In the genomic region with DNA sequence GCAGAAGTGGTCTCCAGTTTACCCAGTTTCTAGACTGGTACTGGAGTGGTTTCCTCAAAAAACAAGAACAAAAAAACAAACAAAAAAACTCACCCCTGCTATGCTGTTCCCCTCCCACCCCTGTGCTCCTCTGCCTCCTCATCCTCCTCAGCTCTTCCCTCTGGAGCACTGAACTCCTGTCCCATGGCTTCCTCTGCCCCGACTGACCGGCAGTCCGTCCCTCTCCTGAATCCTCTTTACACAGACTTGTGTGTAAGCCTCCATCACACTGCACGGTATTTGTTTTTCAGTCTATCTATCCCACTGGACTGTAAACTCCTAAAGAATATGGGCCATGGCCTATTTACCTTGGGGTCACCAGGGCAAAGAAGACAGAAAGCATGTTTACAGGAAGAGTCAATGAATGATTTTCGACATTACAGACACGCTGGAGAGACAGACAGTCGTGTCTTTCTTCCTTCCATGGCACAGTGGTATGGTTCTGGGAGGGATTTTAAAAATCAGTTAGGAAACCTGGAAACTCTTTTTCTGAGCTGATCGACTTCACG, we compare ENCODE assay signal across 1 cellular context.
TF ChIP-seq lines count a peak whose summit lies in the region.

No MANE protein-coding gene starts in this region.

TF ChIP-seq in HepG2, 621 proteins besides CTCF, POLR2A, EP300 and RAD21 (continued from another document):
- no peak for TF ChIP-seq TCF12 (IDR thresholded peaks at IDR 0.05)
- TF ChIP-seq TCF12 (CRISPR knock-in tag; IDR thresholded peaks at IDR 0.05): no peak
- TF ChIP-seq NCOR1 (IDR thresholded peaks at IDR 0.05; ENCODE audit: borderline replicate concordance, low read length): 0 out of 2 replicates have a peak, but pooled peaks have one; percentile 17
- peak; percentile 94 for TF ChIP-seq FOXA3 (CRISPR knock-in tag; IDR thresholded peaks at IDR 0.05)
- TF ChIP-seq MXI1 (IDR thresholded peaks at IDR 0.05; ENCODE audit: borderline replicate concordance, low read depth, low read length): 0 out of 3 replicates have a peak, but pooled peaks have one; percentile 17
- TF ChIP-seq ETV5 (CRISPR knock-in tag; IDR thresholded peaks at IDR 0.05; ENCODE audit: borderline replicate concordance): peak; percentile 36; the same call in 1 of the 2 replicates
- no peak for TF ChIP-seq PRMT3 (CRISPR knock-in tag; IDR thresholded peaks at IDR 0.05; ENCODE audit: borderline replicate concordance, low read depth)
- TF ChIP-seq, protein P1, sequence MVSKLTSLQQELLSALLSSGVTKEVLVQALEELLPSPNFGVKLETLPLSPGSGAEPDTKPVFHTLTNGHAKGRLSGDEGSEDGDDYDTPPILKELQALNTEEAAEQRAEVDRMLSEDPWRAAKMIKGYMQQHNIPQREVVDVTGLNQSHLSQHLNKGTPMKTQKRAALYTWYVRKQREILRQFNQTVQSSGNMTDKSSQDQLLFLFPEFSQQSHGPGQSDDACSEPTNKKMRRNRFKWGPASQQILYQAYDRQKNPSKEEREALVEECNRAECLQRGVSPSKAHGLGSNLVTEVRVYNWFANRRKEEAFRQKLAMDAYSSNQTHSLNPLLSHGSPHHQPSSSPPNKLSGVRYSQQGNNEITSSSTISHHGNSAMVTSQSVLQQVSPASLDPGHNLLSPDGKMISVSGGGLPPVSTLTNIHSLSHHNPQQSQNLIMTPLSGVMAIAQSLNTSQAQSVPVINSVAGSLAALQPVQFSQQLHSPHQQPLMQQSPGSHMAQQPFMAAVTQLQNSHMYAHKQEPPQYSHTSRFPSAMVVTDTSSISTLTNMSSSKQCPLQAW (CRISPR knock-in tag; IDR thresholded peaks at IDR 0.05): 0 out of 2 replicates have a peak, but pooled peaks have one; percentile 53
- no peak for TF ChIP-seq MTA1 (CRISPR knock-in tag; IDR thresholded peaks at IDR 0.05; ENCODE audit: borderline replicate concordance)
- TF ChIP-seq, protein P2, sequence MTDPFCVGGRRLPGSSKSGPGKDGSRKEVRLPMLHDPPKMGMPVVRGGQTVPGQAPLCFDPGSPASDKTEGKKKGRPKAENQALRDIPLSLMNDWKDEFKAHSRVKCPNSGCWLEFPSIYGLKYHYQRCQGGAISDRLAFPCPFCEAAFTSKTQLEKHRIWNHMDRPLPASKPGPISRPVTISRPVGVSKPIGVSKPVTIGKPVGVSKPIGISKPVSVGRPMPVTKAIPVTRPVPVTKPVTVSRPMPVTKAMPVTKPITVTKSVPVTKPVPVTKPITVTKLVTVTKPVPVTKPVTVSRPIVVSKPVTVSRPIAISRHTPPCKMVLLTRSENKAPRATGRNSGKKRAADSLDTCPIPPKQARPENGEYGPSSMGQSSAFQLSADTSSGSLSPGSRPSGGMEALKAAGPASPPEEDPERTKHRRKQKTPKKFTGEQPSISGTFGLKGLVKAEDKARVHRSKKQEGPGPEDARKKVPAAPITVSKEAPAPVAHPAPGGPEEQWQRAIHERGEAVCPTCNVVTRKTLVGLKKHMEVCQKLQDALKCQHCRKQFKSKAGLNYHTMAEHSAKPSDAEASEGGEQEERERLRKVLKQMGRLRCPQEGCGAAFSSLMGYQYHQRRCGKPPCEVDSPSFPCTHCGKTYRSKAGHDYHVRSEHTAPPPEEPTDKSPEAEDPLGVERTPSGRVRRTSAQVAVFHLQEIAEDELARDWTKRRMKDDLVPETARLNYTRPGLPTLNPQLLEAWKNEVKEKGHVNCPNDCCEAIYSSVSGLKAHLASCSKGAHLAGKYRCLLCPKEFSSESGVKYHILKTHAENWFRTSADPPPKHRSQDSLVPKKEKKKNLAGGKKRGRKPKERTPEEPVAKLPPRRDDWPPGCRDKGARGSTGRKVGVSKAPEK (CRISPR knock-in tag; IDR thresholded peaks at IDR 0.05; ENCODE audit: borderline replicate concordance): 0 out of 2 replicates have a peak, but pooled peaks have one; percentile 26
- peak; percentile 88 for TF ChIP-seq BCL6 (CRISPR knock-in tag; IDR thresholded peaks at IDR 0.05)
- TF ChIP-seq, protein P3, sequence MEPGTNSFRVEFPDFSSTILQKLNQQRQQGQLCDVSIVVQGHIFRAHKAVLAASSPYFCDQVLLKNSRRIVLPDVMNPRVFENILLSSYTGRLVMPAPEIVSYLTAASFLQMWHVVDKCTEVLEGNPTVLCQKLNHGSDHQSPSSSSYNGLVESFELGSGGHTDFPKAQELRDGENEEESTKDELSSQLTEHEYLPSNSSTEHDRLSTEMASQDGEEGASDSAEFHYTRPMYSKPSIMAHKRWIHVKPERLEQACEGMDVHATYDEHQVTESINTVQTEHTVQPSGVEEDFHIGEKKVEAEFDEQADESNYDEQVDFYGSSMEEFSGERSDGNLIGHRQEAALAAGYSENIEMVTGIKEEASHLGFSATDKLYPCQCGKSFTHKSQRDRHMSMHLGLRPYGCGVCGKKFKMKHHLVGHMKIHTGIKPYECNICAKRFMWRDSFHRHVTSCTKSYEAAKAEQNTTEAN (CRISPR knock-in tag; conservative IDR thresholded peaks at IDR 0.05): peak; percentile 71; the same call in 1 of the 2 replicates
- TF ChIP-seq, protein P4, sequence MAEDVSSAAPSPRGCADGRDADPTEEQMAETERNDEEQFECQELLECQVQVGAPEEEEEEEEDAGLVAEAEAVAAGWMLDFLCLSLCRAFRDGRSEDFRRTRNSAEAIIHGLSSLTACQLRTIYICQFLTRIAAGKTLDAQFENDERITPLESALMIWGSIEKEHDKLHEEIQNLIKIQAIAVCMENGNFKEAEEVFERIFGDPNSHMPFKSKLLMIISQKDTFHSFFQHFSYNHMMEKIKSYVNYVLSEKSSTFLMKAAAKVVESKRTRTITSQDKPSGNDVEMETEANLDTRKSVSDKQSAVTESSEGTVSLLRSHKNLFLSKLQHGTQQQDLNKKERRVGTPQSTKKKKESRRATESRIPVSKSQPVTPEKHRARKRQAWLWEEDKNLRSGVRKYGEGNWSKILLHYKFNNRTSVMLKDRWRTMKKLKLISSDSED (CRISPR knock-in tag; IDR thresholded peaks at IDR 0.05): no peak
- TF ChIP-seq, protein P5, sequence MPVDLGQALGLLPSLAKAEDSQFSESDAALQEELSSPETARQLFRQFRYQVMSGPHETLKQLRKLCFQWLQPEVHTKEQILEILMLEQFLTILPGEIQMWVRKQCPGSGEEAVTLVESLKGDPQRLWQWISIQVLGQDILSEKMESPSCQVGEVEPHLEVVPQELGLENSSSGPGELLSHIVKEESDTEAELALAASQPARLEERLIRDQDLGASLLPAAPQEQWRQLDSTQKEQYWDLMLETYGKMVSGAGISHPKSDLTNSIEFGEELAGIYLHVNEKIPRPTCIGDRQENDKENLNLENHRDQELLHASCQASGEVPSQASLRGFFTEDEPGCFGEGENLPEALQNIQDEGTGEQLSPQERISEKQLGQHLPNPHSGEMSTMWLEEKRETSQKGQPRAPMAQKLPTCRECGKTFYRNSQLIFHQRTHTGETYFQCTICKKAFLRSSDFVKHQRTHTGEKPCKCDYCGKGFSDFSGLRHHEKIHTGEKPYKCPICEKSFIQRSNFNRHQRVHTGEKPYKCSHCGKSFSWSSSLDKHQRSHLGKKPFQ (CRISPR knock-in tag; IDR thresholded peaks at IDR 0.05; ENCODE audit: insufficient replicate concordance): no peak
- TF ChIP-seq, protein P6, sequence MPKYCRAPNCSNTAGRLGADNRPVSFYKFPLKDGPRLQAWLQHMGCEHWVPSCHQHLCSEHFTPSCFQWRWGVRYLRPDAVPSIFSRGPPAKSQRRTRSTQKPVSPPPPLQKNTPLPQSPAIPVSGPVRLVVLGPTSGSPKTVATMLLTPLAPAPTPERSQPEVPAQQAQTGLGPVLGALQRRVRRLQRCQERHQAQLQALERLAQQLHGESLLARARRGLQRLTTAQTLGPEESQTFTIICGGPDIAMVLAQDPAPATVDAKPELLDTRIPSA (CRISPR knock-in tag; IDR thresholded peaks at IDR 0.05; ENCODE audit: borderline replicate concordance): no peak
- TF ChIP-seq SMAD3 (CRISPR knock-in tag; IDR thresholded peaks at IDR 0.05): no peak
- TF ChIP-seq, protein P7, sequence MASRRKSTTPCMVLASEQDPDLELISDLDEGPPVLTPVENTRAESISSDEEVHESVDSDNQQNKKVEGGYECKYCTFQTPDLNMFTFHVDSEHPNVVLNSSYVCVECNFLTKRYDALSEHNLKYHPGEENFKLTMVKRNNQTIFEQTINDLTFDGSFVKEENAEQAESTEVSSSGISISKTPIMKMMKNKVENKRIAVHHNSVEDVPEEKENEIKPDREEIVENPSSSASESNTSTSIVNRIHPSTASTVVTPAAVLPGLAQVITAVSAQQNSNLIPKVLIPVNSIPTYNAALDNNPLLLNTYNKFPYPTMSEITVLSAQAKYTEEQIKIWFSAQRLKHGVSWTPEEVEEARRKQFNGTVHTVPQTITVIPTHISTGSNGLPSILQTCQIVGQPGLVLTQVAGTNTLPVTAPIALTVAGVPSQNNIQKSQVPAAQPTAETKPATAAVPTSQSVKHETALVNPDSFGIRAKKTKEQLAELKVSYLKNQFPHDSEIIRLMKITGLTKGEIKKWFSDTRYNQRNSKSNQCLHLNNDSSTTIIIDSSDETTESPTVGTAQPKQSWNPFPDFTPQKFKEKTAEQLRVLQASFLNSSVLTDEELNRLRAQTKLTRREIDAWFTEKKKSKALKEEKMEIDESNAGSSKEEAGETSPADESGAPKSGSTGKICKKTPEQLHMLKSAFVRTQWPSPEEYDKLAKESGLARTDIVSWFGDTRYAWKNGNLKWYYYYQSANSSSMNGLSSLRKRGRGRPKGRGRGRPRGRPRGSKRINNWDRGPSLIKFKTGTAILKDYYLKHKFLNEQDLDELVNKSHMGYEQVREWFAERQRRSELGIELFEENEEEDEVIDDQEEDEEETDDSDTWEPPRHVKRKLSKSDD (CRISPR knock-in tag; IDR thresholded peaks at IDR 0.05; ENCODE audit: low read depth): no peak
- TF ChIP-seq GATA4 (IDR thresholded peaks at IDR 0.05; ENCODE audit: borderline replicate concordance, low read depth): no peak
- TF ChIP-seq ZMYM4 (CRISPR knock-in tag; IDR thresholded peaks at IDR 0.05): no peak
